ENCODE assay signal across 8 cellular contexts in genomic region chr1:54409156-54410142, GRCh38. TPM values are rescaled to one million over a fixed set of nuclear protein-coding genes. Genes with fewer than 3 reads are reported as not detected.
A peak's percentile ranks its signal among the peaks of the same experiment; 100 is the strongest.
DNase-seq lines count a peak whose midpoint lies in the region; ATAC-seq and TF ChIP-seq lines count a peak whose summit lies in the region.

No MANE protein-coding gene starts in this region.

- H3K4me3 ChIP-seq in colonic mucosa = no peak overlapping the region

- CTCF ChIA-PET in Calu3 (lab: Charles Lee) = no interaction called here

- H3K9me3 Mint-ChIP-seq in Calu3 (ENCODE audit: low read depth, unreplicated experiment) = no peaks in the 10 kb centered on the region

- peaks cover 17% of the 10 kb centered on the region for H3K36me3 Mint-ChIP-seq in Calu3 (ENCODE audit: insufficient read depth, unreplicated experiment)

- DNase-seq in Calu3 = no peak
- DNase-seq in NCI-H69 (lab: John Stamatoyannopoulos, UW) = peak; percentile 25
- DNase-seq in colonic mucosa = peak; percentile 78
- DNase-seq in stimulated activated naive CD8-positive, alpha-beta T cell treated with anti-CD3 and anti-CD28 coated beads, Interleukin-15, Interleukin-2, amounts not matched to agents 100 U/mL and 50 U/mL, for 24 hours = peak; percentile 29
- no peak for DNase-seq in activated gamma-delta T cell treated with Interleukin-2 at 50 U/mL for 16 hours
- no peak for DNase-seq in putamen (ENCODE audit: low spot score)

- TF ChIP-seq CTCF in Calu3 (IDR thresholded peaks at IDR 0.05; ENCODE audit: unreplicated experiment) (no peak), colonic mucosa (IDR thresholded peaks at IDR 0.05) (no peak)

- H3K4me1 ChIP-seq in colonic mucosa = peaks cover 14% of the 10 kb centered on the region

- no peak overlapping the region for H3K4me3 Mint-ChIP-seq in Calu3 (ENCODE audit: low read depth, unreplicated experiment)

- no TSS peak for BruUV-seq in Calu3 (replicated peaks; lab: Mats Ljungman, UMichigan)

- H3K27ac Mint-ChIP-seq in Calu3 (ENCODE audit: unreplicated experiment) = peak overlapping the region; percentile 5

- no peaks in the 10 kb centered on the region for H3K36me3 ChIP-seq in colonic mucosa

- H3K27me3 Mint-ChIP-seq in Calu3 (ENCODE audit: unreplicated experiment) = peaks cover 18% of the 10 kb centered on the region

- H3K9ac ChIP-seq in colonic mucosa (ENCODE audit: low read depth in 2 of 2, low read length in 2 of 2) = peak overlapping the region in 1 of 2 donors; percentile 66

- peaks cover 24% of the 10 kb centered on the region for H3K4me1 Mint-ChIP-seq in Calu3 (ENCODE audit: low read depth, unreplicated experiment)

- ATAC-seq in GM21526 (IDR thresholded peaks at IDR 0.05; ENCODE audit: low FRiP score, unreplicated experiment) (peak; percentile 40), GM21737 (IDR thresholded peaks at IDR 0.05; ENCODE audit: unreplicated experiment) (no peak)
- ATAC-seq in stimulated activated naive CD8-positive, alpha-beta T cell treated with anti-CD3 and anti-CD28 coated beads, Interleukin-15, Interleukin-2, amounts not matched to agents 100 U/mL and 50 U/mL, for 24 hours = peak; percentile 57

- no peaks in the 10 kb centered on the region for H3K9me3 ChIP-seq in colonic mucosa

- no peaks in the 10 kb centered on the region for H3K27me3 ChIP-seq in colonic mucosa

- peak overlapping the region; percentile 93 for H3K27ac ChIP-seq in colonic mucosa

- intact Hi-C loops in Calu3 (cut with micrococcal nuclease; ENCODE audit: unreplicated experiment) (no loop called here), colonic mucosa (cut with DNase I) (loop anchor here (10.0 kb wide), 1 partner anchor 335 kb away; no protein-coding TSS in a partner anchor)

RNA-seq across cellular contexts. Expression of gene SSBP3, which starts 3.3 kb away (rescaled TPM):
- total RNA-seq in Calu3 (2022) = 16.6 and 16.7 TPM in 2 replicates
- 10 to 100 TPM; 63.8 to 76.5 TPM for total RNA-seq in colonic mucosa

Comparison
In these comparisons a context has a peak if more than half of its experiments do, and no peak if none do; other contexts are left out.
1. DNase-seq: peak in NCI-H69 (single experiment), colonic mucosa (single experiment) and stimulated activated naive CD8-positive, alpha-beta T cell treated with anti-CD3 and anti-CD28 coated beads, Interleukin-15, Interleukin-2, amounts not matched to agents 100 U/mL and 50 U/mL, for 24 hours (single experiment); none in Calu3 (single experiment), activated gamma-delta T cell treated with Interleukin-2 at 50 U/mL for 16 hours (single experiment) and putamen (single experiment).